Comparison of ENCODE assay signal across 25 cellular contexts in the genomic region with DNA sequence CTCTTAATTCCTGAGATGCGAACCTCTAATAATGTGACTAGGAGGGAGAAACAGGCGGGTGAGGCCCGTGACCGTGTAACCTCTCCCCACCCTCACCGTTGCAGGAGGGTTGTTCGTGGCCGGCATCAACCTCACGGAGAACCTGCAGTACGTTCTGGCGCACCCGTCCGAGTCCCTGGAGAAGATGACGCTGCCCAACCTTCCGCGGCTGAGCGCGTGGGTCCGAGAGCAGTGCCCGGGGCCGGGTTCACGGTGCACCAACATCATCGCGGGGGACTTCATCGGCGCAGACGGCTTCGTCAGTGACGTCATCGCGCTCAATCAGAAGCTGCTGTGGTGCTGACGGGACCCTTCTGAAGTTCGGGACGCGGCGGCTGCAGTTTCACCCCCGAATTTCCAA.
"Had no signal": no experiment of that assay in that cellular context is flagged by ENCODE, and none has a peak within 500 bp of the region (broad histone marks: within the 10 kb centered on the region; RNA-seq: fewer than 3 reads in every experiment).

No MANE protein-coding gene starts in this region.

- H3K4me2 ChIP-seq: neural progenitor cell had no signal

- H3K4me1 ChIP-seq: ascending aorta, esophagus muscularis mucosa, neural progenitor cell, upper lobe of left lung had no signal

- DNase-seq: activated CD4-positive, alpha-beta T cell treated with anti-CD3 and anti-CD28 coated beads for 1 hour; activated CD4-positive, alpha-beta T cell treated with anti-CD3 and anti-CD28 coated beads, Interleukin-2, amount 50 U/mL, for 4 hours; activated CD8-positive, alpha-beta memory T cell treated with anti-CD3 and anti-CD28 coated beads for 24 hours; activated CD8-positive, alpha-beta memory T cell treated with anti-CD3 and anti-CD28 coated beads, Interleukin-2, amount 50 U/mL, for 4 hours; activated T-cell treated with anti-CD3 and anti-CD28 coated beads, Interleukin-2, amount 50 U/mL, for 24 hours; brain microvascular endothelial cell; central memory CD4-positive, alpha-beta T cell; effector memory CD4-positive, alpha-beta T cell; glutamatergic neuron; hippocampal formation; left colon; stimulated activated CD4-positive, alpha-beta T cell treated with anti-CD3 and anti-CD28 coated beads, Interleukin-12 subunit alpha, Interleukin-12 subunit beta, amount 100 ng/mL, for 4 hours; stimulated activated CD4-positive, alpha-beta T cell treated with anti-CD3 and anti-CD28 coated beads, Interleukin-4, amount 100 ng/mL, for 4 hours; stimulated activated naive CD8-positive, alpha-beta T cell treated with anti-CD3 and anti-CD28 coated beads, Interleukin-15, Interleukin-2, amounts not matched to agents 100 U/mL and 50 U/mL, for 24 hours; upper lobe of left lung had no signal

- H3K9me3 Mint-ChIP-seq: activated naive CD4-positive, alpha-beta T cell treated with anti-CD3 and anti-CD28 coated beads, Interleukin-2, amount 50 U/mL, for 72 hours; activated T-cell treated with anti-CD3 and anti-CD28 coated beads, Interleukin-2, amount 50 U/mL, for 24 hours; activated T-helper 17 cell treated with anti-CD3 and anti-CD28 coated beads, Interleukin-2, amount 50 U/mL, for 72 hours; neural progenitor cell had no signal

- H3K27me3 ChIP-seq: ascending aorta, brain microvascular endothelial cell, esophagus muscularis mucosa, neural progenitor cell, upper lobe of left lung had no signal

- H3K27ac Mint-ChIP-seq: activated naive CD4-positive, alpha-beta T cell treated with anti-CD3 and anti-CD28 coated beads, Interleukin-2, amount 50 U/mL, for 72 hours; activated T-cell treated with anti-CD3 and anti-CD28 coated beads, Interleukin-2, amount 50 U/mL, for 24 hours; activated T-helper 17 cell treated with anti-CD3 and anti-CD28 coated beads, Interleukin-2, amount 50 U/mL, for 72 hours; mesothelial cell of epicardium; neural progenitor cell had no signal

- H3K27me3 Mint-ChIP-seq: activated T-cell treated with anti-CD3 and anti-CD28 coated beads, Interleukin-2, amount 50 U/mL, for 24 hours; activated T-helper 17 cell treated with anti-CD3 and anti-CD28 coated beads, Interleukin-2, amount 50 U/mL, for 72 hours; naive thymus-derived CD8-positive, alpha-beta T cell had no signal

- ATAC-seq: activated naive CD4-positive, alpha-beta T cell treated with anti-CD3 and anti-CD28 coated beads, Interleukin-2, amount 50 U/mL, for 72 hours; activated T-helper 17 cell treated with anti-CD3 and anti-CD28 coated beads, Interleukin-2, amount 50 U/mL, for 72 hours; left colon; naive thymus-derived CD8-positive, alpha-beta T cell; stimulated activated naive CD8-positive, alpha-beta T cell treated with anti-CD3 and anti-CD28 coated beads, Interleukin-15, Interleukin-2, amounts not matched to agents 100 U/mL and 50 U/mL, for 24 hours had no signal

- H3K9me3 ChIP-seq: ascending aorta, esophagus muscularis mucosa, upper lobe of left lung had no signal

- H3K9ac ChIP-seq: neural progenitor cell had no signal

- H3K4me3 Mint-ChIP-seq: activated T-cell treated with anti-CD3 and anti-CD28 coated beads, Interleukin-2, amount 50 U/mL, for 24 hours; activated T-helper 17 cell treated with anti-CD3 and anti-CD28 coated beads, Interleukin-2, amount 50 U/mL, for 72 hours; mesothelial cell of epicardium; naive thymus-derived CD8-positive, alpha-beta T cell; neural progenitor cell had no signal

- H3K27ac ChIP-seq: ascending aorta, brain microvascular endothelial cell, esophagus muscularis mucosa, neural progenitor cell, upper lobe of left lung, VCaP had no signal

- H2AFZ ChIP-seq: neural progenitor cell had no signal

- H3K4me3 ChIP-seq: ascending aorta, esophagus muscularis mucosa, neural progenitor cell, upper lobe of left lung had no signal

- FAIRE-seq: colon, frontal cortex had no signal

- H3K4me1 Mint-ChIP-seq: activated T-helper 17 cell treated with anti-CD3 and anti-CD28 coated beads, Interleukin-2, amount 50 U/mL, for 72 hours; mesothelial cell of epicardium; naive thymus-derived CD8-positive, alpha-beta T cell; neural progenitor cell had no signal
